20 cellular contexts compared by ENCODE assay signal in genomic region chr9:92265159-92265558, GRCh38. TPM values are rescaled to one million over a fixed set of nuclear protein-coding genes. Genes with fewer than 3 reads are reported as not detected.
DNase-seq lines count a peak whose midpoint lies in the region; ATAC-seq and TF ChIP-seq lines count a peak whose summit lies in the region.
"Had no signal": no experiment of that assay in that cellular context is flagged by ENCODE, and none has a peak within 500 bp of the region (broad histone marks: within the 10 kb centered on the region; RNA-seq: fewer than 3 reads in every experiment).

No MANE protein-coding gene starts in this region.

- H3K27me3 ChIP-seq in GM23248 (replicated peaks; ENCODE audit: insufficient read depth): no peaks in the 10 kb centered on the region
- no peaks in the 10 kb centered on the region for H3K27me3 ChIP-seq in colonic mucosa
- H3K27me3 ChIP-seq: body of pancreas, esophagus muscularis mucosa had no signal

- no peak overlapping the region for H3K4me2 ChIP-seq in GM23248 (ENCODE audit: unreplicated experiment)

- H3K36me3 ChIP-seq in GM23248 (ENCODE audit: low read depth) (peaks cover 100% of the 10 kb centered on the region), colonic mucosa (peaks cover 17% of the 10 kb centered on the region)

- no peak for TF ChIP-seq CTCF in colonic mucosa (IDR thresholded peaks at IDR 0.05)

- peak; percentile 9 for DNase-seq in ACHN
- peak; percentile 77 for DNase-seq in GM23248
- DNase-seq in RPMI7951 (ENCODE audit: low read depth): peak; percentile 47
- peak; percentile 24 for DNase-seq in fibroblast of peridontal ligament (ENCODE audit: extremely low read depth)
- DNase-seq in colonic mucosa: no peak
- no peak for DNase-seq in left cardiac atrium
- DNase-seq: activated B cell treated with CpG ODN at 0.5 μM for 24 hours; activated gamma-delta T cell; body of pancreas; Karpas-422; NCI-H2029; NCI-H748 treated with DMSO at 0.1 percent for 48 hours; RPMI8226; stimulated activated naive CD4-positive, alpha-beta T cell treated with Interleukin-2 at 50 U/mL for 16 hours; T-cell had no signal

- H4K20me1 ChIP-seq in GM23248 (ENCODE audit: insufficient read depth): no peaks in the 10 kb centered on the region

- in situ Hi-C loops in ACHN (cut with HindIII; ENCODE audit: low pct_ligation_motif_present, low pct_unique_long_range_greater_than_20kb, low sequenced_read_pairs) (no loop called here), GM23248 (cut with MboI) (no loop called here)

- WGBS in GM23248 (ENCODE audit: low coverage in 1 of 2, low lambda C conversion rate in 2 of 2, missing lambda C conversion rate in 2 of 2), 2 experiments: 65% methylated on average over 3 of the region's 3 CpGs

- H3K4me1 ChIP-seq in GM23248 (ENCODE audit: insufficient read depth) (peaks cover 9% of the 10 kb centered on the region), colonic mucosa (no peaks in the 10 kb centered on the region)
- H3K4me1 ChIP-seq: body of pancreas, esophagus muscularis mucosa had no signal

- peaks cover 47% of the 10 kb centered on the region for H3F3A ChIP-seq in GM23248 (ENCODE audit: insufficient read depth)

- H2AFZ ChIP-seq in GM23248: no peak overlapping the region

- H3K9ac ChIP-seq in GM23248: no peak overlapping the region
- no peak overlapping the region for H3K9ac ChIP-seq in colonic mucosa (ENCODE audit: low read depth in 2 of 2, low read length in 2 of 2)

- H3K4me3 ChIP-seq in GM23248: no peak overlapping the region
- H3K4me3 ChIP-seq in colonic mucosa: no peak overlapping the region
- H3K4me3 ChIP-seq: body of pancreas, esophagus muscularis mucosa had no signal

- peak overlapping the region; percentile 28 for H3K27ac ChIP-seq in GM23248
- no peak overlapping the region for H3K27ac ChIP-seq in colonic mucosa
- H3K27ac ChIP-seq: body of pancreas, esophagus muscularis mucosa, HL-60 had no signal

- H3K9me3 ChIP-seq in GM23248 (ENCODE audit: low read depth) (no peaks in the 10 kb centered on the region), colonic mucosa (no peaks in the 10 kb centered on the region)
- H3K9me3 ChIP-seq: body of pancreas, esophagus muscularis mucosa had no signal

- intact Hi-C loops in colonic mucosa (cut with DNase I) (no loop called here), left cardiac atrium (cut with DNase I) (no loop called here)

- H3K9me2 ChIP-seq in GM23248 (ENCODE audit: insufficient read depth): no peaks in the 10 kb centered on the region

- H3K79me2 ChIP-seq in GM23248 (ENCODE audit: insufficient read depth): peaks cover 64% of the 10 kb centered on the region

- no peak for ATAC-seq in left cardiac atrium
- no peak for ATAC-seq in GM18520 (IDR thresholded peaks at IDR 0.05; ENCODE audit: unreplicated experiment)
- no peak for ATAC-seq in HG02763 (IDR thresholded peaks at IDR 0.05; ENCODE audit: unreplicated experiment)
- ATAC-seq: body of pancreas, left lobe of liver, T-cell had no signal

RNA-seq across cellular contexts. Expression of gene IARS1, which starts 28.3 kb away (rescaled TPM):
- total RNA-seq in GM23248 (2014; rRNA removed; shearing (Covaris generic)): 343 and 388 TPM in 2 replicates
- 222 and 223 TPM in 2 replicates for polyA plus RNA-seq in GM23248 (2016; fragmentation: Nextera tagmentation; extraction: Ambion mirVana)
- 123 and 143 TPM in 2 replicates for total RNA-seq in RPMI7951 (2014; rRNA removed; shearing (Covaris generic))
- total RNA-seq in colonic mucosa (100 to 1,000 TPM in 1 of 2 donors, 10 to 100 TPM in 1; 52.4 to 109 TPM), left cardiac atrium (10 to 100 TPM; 50.4 to 73.3 TPM)

RNA-seq across cellular contexts. Expression of gene NOL8, which starts 60.0 kb away (rescaled TPM):
- total RNA-seq in GM23248 (2014; rRNA removed; shearing (Covaris generic)): 10.4 and 15.3 TPM in 2 replicates
- 27.0 and 30.3 TPM in 2 replicates for polyA plus RNA-seq in GM23248 (2016; fragmentation: Nextera tagmentation; extraction: Ambion mirVana)
- total RNA-seq in RPMI7951 (2014; rRNA removed; shearing (Covaris generic)): 10.9 and 13.9 TPM in 2 replicates
- total RNA-seq in colonic mucosa: 10 to 100 TPM; 17.6 to 26.4 TPM
- 10 to 100 TPM; 13.3 to 17.6 TPM for total RNA-seq in left cardiac atrium

Comparison
In these comparisons a context has a peak if more than half of its experiments do, and no peak if none do; other contexts are left out.
1. DNase-seq: peak in ACHN (single experiment), GM23248 (single experiment), RPMI7951 (single experiment) and fibroblast of peridontal ligament (single experiment); none in colonic mucosa (single experiment) and left cardiac atrium (single experiment).